Comparison of ENCODE assay signal across 17 cellular contexts in the genomic region with DNA sequence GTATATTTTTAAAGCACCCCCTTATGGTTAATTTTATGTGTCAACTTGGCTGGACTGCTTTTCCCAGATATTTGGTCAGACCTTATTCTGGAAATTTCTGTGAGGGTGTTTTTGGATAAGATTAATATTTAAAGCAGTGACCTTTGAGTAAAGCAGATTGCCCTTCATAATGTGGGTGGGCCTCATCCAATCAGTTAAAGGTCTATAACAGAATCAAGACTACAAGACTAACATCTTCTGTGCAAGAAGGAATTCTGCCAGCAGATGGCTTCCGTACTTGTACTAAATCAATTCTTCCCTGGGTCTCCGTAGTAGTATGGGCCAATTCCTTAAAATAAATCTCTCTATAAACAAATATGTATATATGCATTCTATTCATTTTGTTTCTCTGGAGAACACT.
DNase-seq lines count a peak whose midpoint lies in the region; TF ChIP-seq lines count a peak whose summit lies in the region.
"Had no signal": no experiment of that assay in that cellular context is flagged by ENCODE, and none has a peak within 500 bp of the region (broad histone marks: within the 10 kb centered on the region; RNA-seq: fewer than 3 reads in every experiment).

No MANE protein-coding gene starts in this region.

- H3K27me3 Mint-ChIP-seq in endodermal cell (ENCODE audit: insufficient read depth), result no peaks in the 10 kb centered on the region
- no peaks in the 10 kb centered on the region for H3K27me3 Mint-ChIP-seq in activated CD4-positive, alpha-beta memory T cell treated with anti-CD3 and anti-CD28 coated beads, Interleukin-2, amount 10 ng/mL, durations not matched to agents 7 days and 5 days
- H3K27me3 Mint-ChIP-seq: CD4-positive, alpha-beta T cell; CD8-positive, alpha-beta memory T cell had no signal

- POLR2A ChIA-PET in activated CD4-positive, alpha-beta memory T cell treated with anti-CD3 and anti-CD28 coated beads, Interleukin-2, amount 10 ng/mL, durations not matched to agents 7 days and 5 days (lab: Charles Lee), result no interaction called here

- H3K4me1 ChIP-seq in endodermal cell (ENCODE audit: control insufficient read depth, insufficient read depth, low read length), result no peaks in the 10 kb centered on the region
- H3K4me1 ChIP-seq: BLaER1 had no signal

- no peak overlapping the region for H3K4me3 ChIP-seq in endodermal cell (ENCODE audit: low read length)
- H3K4me3 ChIP-seq: BLaER1 had no signal

- H3K9me3 Mint-ChIP-seq in endodermal cell, result peaks cover 2% of the 10 kb centered on the region
- no peaks in the 10 kb centered on the region for H3K9me3 Mint-ChIP-seq in activated CD4-positive, alpha-beta memory T cell treated with anti-CD3 and anti-CD28 coated beads, Interleukin-2, amount 10 ng/mL, durations not matched to agents 7 days and 5 days
- H3K9me3 Mint-ChIP-seq: CD4-positive, alpha-beta T cell; CD8-positive, alpha-beta memory T cell had no signal

- no peaks in the 10 kb centered on the region for H3K27me3 ChIP-seq in endodermal cell (ENCODE audit: control insufficient read depth, insufficient read depth, low read length, poor library complexity, severe bottlenecking)
- H3K27me3 ChIP-seq: BLaER1 had no signal

- peaks cover 20% of the 10 kb centered on the region for H3K9me3 ChIP-seq in endodermal cell (ENCODE audit: control insufficient read depth, low read length)
- H3K9me3 ChIP-seq: BLaER1 had no signal

- peak; percentile 54 for TF ChIP-seq CTCF in endodermal cell (conservative IDR thresholded peaks at IDR 0.05)

- H3K27ac Mint-ChIP-seq in endodermal cell, result no peak overlapping the region
- no peak overlapping the region for H3K27ac Mint-ChIP-seq in activated CD4-positive, alpha-beta memory T cell treated with anti-CD3 and anti-CD28 coated beads, Interleukin-2, amount 10 ng/mL, durations not matched to agents 7 days and 5 days
- H3K27ac Mint-ChIP-seq: CD4-positive, alpha-beta T cell; CD8-positive, alpha-beta memory T cell had no signal

- H3K27ac ChIP-seq in endodermal cell (ENCODE audit: low read depth, low read length), result no peak overlapping the region
- H3K27ac ChIP-seq: BLaER1 had no signal

- DNase-seq in DMS114 treated with DMSO at 0.1 percent for 48 hours (lab: John Stamatoyannopoulos, UW; ENCODE audit: unreplicated experiment), result peak; percentile 19
- DNase-seq in SK-MEL-5 (ENCODE audit: low read depth, low spot score), result peak; percentile 14
- no peak for DNase-seq in endodermal cell
- no peak for DNase-seq in activated CD4-positive, alpha-beta memory T cell treated with anti-CD3 and anti-CD28 coated beads, Interleukin-2, amount 10 ng/mL, durations not matched to agents 7 days and 5 days
- no peak for DNase-seq in SW 1271 (lab: John Stamatoyannopoulos, UW)
- DNase-seq in NCI-H1092 (lab: John Stamatoyannopoulos, UW), result no peak
- no peak for DNase-seq in NK-92 treated with Interleukin-12 subunit alpha and Interleukin-12 subunit beta, amount 100 ng/mL, for 24 hours (lab: John Stamatoyannopoulos, UW)
- DNase-seq: CD4-positive, alpha-beta T cell; CD8-positive, alpha-beta memory T cell; DMS 273 treated with DMSO at 0.1 percent for 48 hours; DMS53; DMS79 treated with DMSO at 0.1 percent for 48 hours; GF-D8; H7; HCEC 1CT had no signal

- H3K9ac ChIP-seq in endodermal cell (ENCODE audit: extremely low read depth, low read length, poor library complexity, severe bottlenecking), result no peak overlapping the region
- H3K9ac ChIP-seq: BLaER1 had no signal

- H3K4me1 Mint-ChIP-seq in endodermal cell, result peaks cover 13% of the 10 kb centered on the region
- H3K4me1 Mint-ChIP-seq in activated CD4-positive, alpha-beta memory T cell treated with anti-CD3 and anti-CD28 coated beads, Interleukin-2, amount 10 ng/mL, durations not matched to agents 7 days and 5 days, result no peaks in the 10 kb centered on the region
- H3K4me1 Mint-ChIP-seq: CD8-positive, alpha-beta memory T cell had no signal

- H3K4me3 Mint-ChIP-seq in endodermal cell, result no peak overlapping the region
- no peak overlapping the region for H3K4me3 Mint-ChIP-seq in activated CD4-positive, alpha-beta memory T cell treated with anti-CD3 and anti-CD28 coated beads, Interleukin-2, amount 10 ng/mL, durations not matched to agents 7 days and 5 days
- H3K4me3 Mint-ChIP-seq: CD14-positive monocyte; CD4-positive, alpha-beta T cell; CD8-positive, alpha-beta memory T cell had no signal

- peaks cover 75% of the 10 kb centered on the region for H3K36me3 ChIP-seq in endodermal cell (ENCODE audit: control insufficient read depth, insufficient read depth, low read length)
- H3K36me3 ChIP-seq: BLaER1 had no signal

- in situ Hi-C loops in SK-MEL-5 (cut with HindIII; ENCODE audit: low pct_unique_long_range_greater_than_20kb, low sequenced_read_pairs), result no loop called here

- peaks cover 65% of the 10 kb centered on the region for H3K36me3 Mint-ChIP-seq in endodermal cell (ENCODE audit: low read depth)
- H3K36me3 Mint-ChIP-seq in activated CD4-positive, alpha-beta memory T cell treated with anti-CD3 and anti-CD28 coated beads, Interleukin-2, amount 10 ng/mL, durations not matched to agents 7 days and 5 days (ENCODE audit: low read depth), result no peaks in the 10 kb centered on the region
- H3K36me3 Mint-ChIP-seq: CD14-positive monocyte; CD8-positive, alpha-beta memory T cell had no signal

- 100% methylated on average over 2 of the region's 2 CpGs for WGBS in endodermal cell (ENCODE audit: insufficient coverage in 1 of 2, insufficient read length in 1 of 2), 2 experiments

- CTCF ChIA-PET in activated CD4-positive, alpha-beta memory T cell treated with anti-CD3 and anti-CD28 coated beads, Interleukin-2, amount 10 ng/mL, durations not matched to agents 7 days and 5 days (lab: Charles Lee), result no interaction called here

Comparison
In these comparisons a context has a peak if more than half of its experiments do, and no peak if none do; other contexts are left out.
1. DNase-seq: peak in DMS114 treated with DMSO at 0.1 percent for 48 hours (single experiment) and SK-MEL-5 (single experiment); none in endodermal cell (single experiment), activated CD4-positive, alpha-beta memory T cell treated with anti-CD3 and anti-CD28 coated beads, Interleukin-2, amount 10 ng/mL, durations not matched to agents 7 days and 5 days (single experiment), SW 1271 (0 of 2), NCI-H1092 (single experiment) and NK-92 treated with Interleukin-12 subunit alpha and Interleukin-12 subunit beta, amount 100 ng/mL, for 24 hours (single experiment).